ENCODE assay signal across 13 cellular contexts in the genomic region with DNA sequence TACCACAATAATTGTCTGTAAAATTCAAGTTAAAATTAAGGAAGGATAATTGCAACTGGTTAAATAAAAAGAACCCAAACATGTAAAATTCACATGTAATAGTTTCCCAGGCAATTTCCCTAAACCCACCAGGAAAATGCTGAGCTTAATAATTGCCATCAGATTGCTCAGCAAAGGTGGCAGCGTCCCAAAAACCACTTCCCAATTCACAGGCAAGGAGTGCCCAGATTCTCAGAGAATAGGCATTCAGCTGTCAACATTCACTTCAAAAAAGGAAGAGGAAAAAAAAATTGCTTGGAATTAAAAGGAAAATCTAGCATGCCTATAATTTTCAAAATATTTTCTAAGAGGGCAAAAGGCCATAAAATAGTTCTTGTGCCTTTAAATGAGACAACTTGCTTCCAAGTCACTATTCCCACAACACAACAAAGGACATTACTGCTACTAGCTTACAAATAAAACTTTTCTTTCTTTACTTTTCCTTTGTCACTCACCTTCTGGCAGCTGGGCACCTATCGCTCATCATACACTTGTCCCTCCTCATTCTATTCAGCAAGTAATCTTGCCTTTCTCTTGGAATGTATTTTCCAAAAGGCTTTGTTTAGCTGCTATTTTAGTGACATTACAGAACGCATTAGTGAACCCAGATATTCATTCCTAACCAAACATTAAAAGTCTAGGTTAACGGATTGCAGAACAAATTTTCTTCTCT. TPM values are rescaled to one million over a fixed set of nuclear protein-coding genes. Genes with fewer than 3 reads are reported as not detected.
A peak's percentile ranks its signal among the peaks of the same experiment; 100 is the strongest.
DNase-seq lines count a peak whose midpoint lies in the region; ATAC-seq and TF ChIP-seq lines count a peak whose summit lies in the region.
"Had no signal": no experiment of that assay in that cellular context is flagged by ENCODE, and none has a peak within 500 bp of the region (broad histone marks: within the 10 kb centered on the region; RNA-seq: fewer than 3 reads in every experiment).

No MANE protein-coding gene starts in this region.

- H3K27me3 ChIP-seq in lower lobe of right lung (ENCODE audit: low read depth) = no peaks in the 10 kb centered on the region
- H3K27me3 ChIP-seq: dorsolateral prefrontal cortex had no signal

- TF ChIP-seq CTCF in chondrocyte (IDR thresholded peaks at IDR 0.05) = no peak
- TF ChIP-seq CTCF in lower lobe of right lung (IDR thresholded peaks at IDR 0.05) = no peak
- TF ChIP-seq CTCF in activated CD8-positive, alpha-beta T cell treated with anti-CD3 and anti-CD28 coated beads for 36 hours (IDR thresholded peaks at IDR 0.05) = no peak

- peaks cover 36% of the 10 kb centered on the region for H3K36me3 ChIP-seq in lower lobe of right lung

- POLR2A ChIA-PET in activated CD4-positive, alpha-beta T cell treated with anti-CD3 and anti-CD28 coated beads for 36 hours (lab: Charles Lee) = no interaction called here
- POLR2A ChIA-PET in activated CD8-positive, alpha-beta T cell treated with anti-CD3 and anti-CD28 coated beads for 36 hours (lab: Charles Lee) = no interaction called here

- no peak overlapping the region for H3K4me3 ChIP-seq in lower lobe of right lung
- H3K4me3 ChIP-seq: dorsolateral prefrontal cortex had no signal

- H3K27ac ChIP-seq in lower lobe of right lung = no peak overlapping the region
- H3K27ac ChIP-seq: dorsolateral prefrontal cortex had no signal

- H3K4me3 Mint-ChIP-seq in stimulated activated naive CD8-positive, alpha-beta T cell treated with anti-CD3 and anti-CD28 coated beads, Interleukin-15, Interleukin-2, amounts not matched to agents 100 ng/mL and 50 ng/mL, for 24 hours = no peak overlapping the region
- no peak overlapping the region for H3K4me3 Mint-ChIP-seq in chondrocyte (ENCODE audit: unreplicated experiment)
- no peak overlapping the region for H3K4me3 Mint-ChIP-seq in activated CD4-positive, alpha-beta T cell treated with anti-CD3 and anti-CD28 coated beads for 36 hours
- H3K4me3 Mint-ChIP-seq in activated CD8-positive, alpha-beta T cell treated with anti-CD3 and anti-CD28 coated beads for 36 hours = no peak overlapping the region
- H3K4me3 Mint-ChIP-seq: nephron had no signal

- H3K9me3 ChIP-seq in lower lobe of right lung = no peaks in the 10 kb centered on the region

- intact Hi-C loops in lower lobe of right lung (cut with DNase I) = no loop called here
- intact Hi-C loops in activated CD4-positive, alpha-beta T cell treated with anti-CD3 and anti-CD28 coated beads for 36 hours (cut with DNase I, micrococcal nuclease) = no loop called here
- intact Hi-C loops in activated CD8-positive, alpha-beta T cell treated with anti-CD3 and anti-CD28 coated beads for 36 hours (cut with micrococcal nuclease) = no loop called here

- no peak for DNase-seq in stimulated activated naive CD8-positive, alpha-beta T cell treated with anti-CD3 and anti-CD28 coated beads, Interleukin-15, Interleukin-2, amounts not matched to agents 100 U/mL and 50 U/mL, for 24 hours
- no peak for DNase-seq in chondrocyte (ENCODE audit: low spot score)
- peak; percentile 45 for DNase-seq in lower lobe of right lung
- no peak for DNase-seq in NCI-H146 (lab: John Stamatoyannopoulos, UW)
- DNase-seq in activated CD4-positive, alpha-beta T cell treated with anti-CD3 and anti-CD28 coated beads for 36 hours = no peak
- no peak for DNase-seq in activated CD8-positive, alpha-beta T cell treated with anti-CD3 and anti-CD28 coated beads for 36 hours
- DNase-seq: activated CD4-positive, CD25-positive, alpha-beta regulatory T cell; NCI-H1930; RPMI8226 had no signal

- H3K36me3 Mint-ChIP-seq in stimulated activated naive CD8-positive, alpha-beta T cell treated with anti-CD3 and anti-CD28 coated beads, Interleukin-15, Interleukin-2, amounts not matched to agents 100 ng/mL and 50 ng/mL, for 24 hours (ENCODE audit: low read depth) = peaks cover 91% of the 10 kb centered on the region
- peaks cover 18% of the 10 kb centered on the region for H3K36me3 Mint-ChIP-seq in chondrocyte (ENCODE audit: low read depth)
- H3K36me3 Mint-ChIP-seq in activated CD4-positive, alpha-beta T cell treated with anti-CD3 and anti-CD28 coated beads for 36 hours (ENCODE audit: low read depth) = peaks cover 54% of the 10 kb centered on the region
- peaks cover 69% of the 10 kb centered on the region for H3K36me3 Mint-ChIP-seq in activated CD8-positive, alpha-beta T cell treated with anti-CD3 and anti-CD28 coated beads for 36 hours (ENCODE audit: low read depth)

- CTCF ChIA-PET in activated CD4-positive, alpha-beta T cell treated with anti-CD3 and anti-CD28 coated beads for 36 hours (lab: Charles Lee) = interaction anchor here (0.6 to 1.1 kb wide), 3 partner anchors 11 to 185 kb away, joined by 3 read pairs; no protein-coding TSS in a partner anchor
- CTCF ChIA-PET in activated CD8-positive, alpha-beta T cell treated with anti-CD3 and anti-CD28 coated beads for 36 hours (lab: Charles Lee) = interaction anchor here (1.0 to 1.2 kb wide), 2 partner anchors 10 to 12 kb away, joined by 3 to 4 read pairs; no protein-coding TSS in a partner anchor

- H3K27me3 Mint-ChIP-seq in stimulated activated naive CD8-positive, alpha-beta T cell treated with anti-CD3 and anti-CD28 coated beads, Interleukin-15, Interleukin-2, amounts not matched to agents 100 ng/mL and 50 ng/mL, for 24 hours = no peaks in the 10 kb centered on the region
- H3K27me3 Mint-ChIP-seq in chondrocyte (ENCODE audit: low read depth) = no peaks in the 10 kb centered on the region
- H3K27me3 Mint-ChIP-seq in activated CD4-positive, alpha-beta T cell treated with anti-CD3 and anti-CD28 coated beads for 36 hours = no peaks in the 10 kb centered on the region
- H3K27me3 Mint-ChIP-seq in activated CD8-positive, alpha-beta T cell treated with anti-CD3 and anti-CD28 coated beads for 36 hours = no peaks in the 10 kb centered on the region

- H3K9me3 Mint-ChIP-seq in stimulated activated naive CD8-positive, alpha-beta T cell treated with anti-CD3 and anti-CD28 coated beads, Interleukin-15, Interleukin-2, amounts not matched to agents 100 ng/mL and 50 ng/mL, for 24 hours = no peaks in the 10 kb centered on the region
- no peaks in the 10 kb centered on the region for H3K9me3 Mint-ChIP-seq in chondrocyte (ENCODE audit: low read depth)
- H3K9me3 Mint-ChIP-seq in activated CD4-positive, alpha-beta T cell treated with anti-CD3 and anti-CD28 coated beads for 36 hours (ENCODE audit: low read depth) = no peaks in the 10 kb centered on the region
- H3K9me3 Mint-ChIP-seq in activated CD8-positive, alpha-beta T cell treated with anti-CD3 and anti-CD28 coated beads for 36 hours = no peaks in the 10 kb centered on the region
- H3K9me3 Mint-ChIP-seq: nephron had no signal

- peak overlapping the region; percentile 50 for H3K27ac Mint-ChIP-seq in stimulated activated naive CD8-positive, alpha-beta T cell treated with anti-CD3 and anti-CD28 coated beads, Interleukin-15, Interleukin-2, amounts not matched to agents 100 ng/mL and 50 ng/mL, for 24 hours
- peak overlapping the region; percentile 60 for H3K27ac Mint-ChIP-seq in chondrocyte (ENCODE audit: unreplicated experiment)
- no peak overlapping the region for H3K27ac Mint-ChIP-seq in activated CD4-positive, alpha-beta T cell treated with anti-CD3 and anti-CD28 coated beads for 36 hours
- no peak overlapping the region for H3K27ac Mint-ChIP-seq in activated CD8-positive, alpha-beta T cell treated with anti-CD3 and anti-CD28 coated beads for 36 hours
- H3K27ac Mint-ChIP-seq: nephron had no signal

- H3K4me1 ChIP-seq in lower lobe of right lung = peaks cover 14% of the 10 kb centered on the region

- no peak for ATAC-seq in stimulated activated naive CD8-positive, alpha-beta T cell treated with anti-CD3 and anti-CD28 coated beads, Interleukin-15, Interleukin-2, amounts not matched to agents 100 U/mL and 50 U/mL, for 24 hours
- ATAC-seq in lower lobe of right lung = peak in 1 of 2 donors; percentile 65
- ATAC-seq in activated CD4-positive, alpha-beta T cell treated with anti-CD3 and anti-CD28 coated beads for 36 hours = no peak
- ATAC-seq in HG03097 (IDR thresholded peaks at IDR 0.05; ENCODE audit: low FRiP score, unreplicated experiment) = no peak
- ATAC-seq in activated CD8-positive, alpha-beta T cell treated with anti-CD3 and anti-CD28 coated beads for 36 hours = no peak

- peaks cover 3% of the 10 kb centered on the region for H3K4me1 Mint-ChIP-seq in stimulated activated naive CD8-positive, alpha-beta T cell treated with anti-CD3 and anti-CD28 coated beads, Interleukin-15, Interleukin-2, amounts not matched to agents 100 ng/mL and 50 ng/mL, for 24 hours (ENCODE audit: low read depth)
- peaks cover 19% of the 10 kb centered on the region for H3K4me1 Mint-ChIP-seq in chondrocyte (ENCODE audit: low read depth)
- peaks cover 4% of the 10 kb centered on the region for H3K4me1 Mint-ChIP-seq in activated CD4-positive, alpha-beta T cell treated with anti-CD3 and anti-CD28 coated beads for 36 hours
- peaks cover 8% of the 10 kb centered on the region for H3K4me1 Mint-ChIP-seq in activated CD8-positive, alpha-beta T cell treated with anti-CD3 and anti-CD28 coated beads for 36 hours (ENCODE audit: low read depth)
- H3K4me1 Mint-ChIP-seq: nephron had no signal

RNA-seq across cellular contexts. Expression of a gene that starts 15.2 kb away (rescaled TPM):
- 9.9 to 14.7 TPM (median 11.2 TPM) in 3 replicates for total RNA-seq in chondrocyte
- total RNA-seq in lower lobe of right lung = 15.4 TPM
- total RNA-seq in activated CD4-positive, alpha-beta T cell treated with anti-CD3 and anti-CD28 coated beads for 36 hours = 10 to 100 TPM; 19.2 to 25.0 TPM
- 10 to 100 TPM; 14.8 to 21.7 TPM for total RNA-seq in activated CD8-positive, alpha-beta T cell treated with anti-CD3 and anti-CD28 coated beads for 36 hours

RNA-seq across cellular contexts. Expression of a gene that starts 55.6 kb away (rescaled TPM):
- total RNA-seq in chondrocyte (8.6 to 12.0 TPM (median 9.6 TPM) in 3 replicates), lower lobe of right lung (85.0 TPM)
- 10 to 100 TPM in 1 of 2 experiments, 1 to 10 TPM in 1; 9.0 to 13.2 TPM for total RNA-seq in activated CD4-positive, alpha-beta T cell treated with anti-CD3 and anti-CD28 coated beads for 36 hours
- 10 to 100 TPM; 11.5 to 11.9 TPM for total RNA-seq in activated CD8-positive, alpha-beta T cell treated with anti-CD3 and anti-CD28 coated beads for 36 hours

Comparison
In these comparisons a context has a peak if more than half of its experiments do, and no peak if none do; other contexts are left out.
1. H3K27ac Mint-ChIP-seq: peak in stimulated activated naive CD8-positive, alpha-beta T cell treated with anti-CD3 and anti-CD28 coated beads, Interleukin-15, Interleukin-2, amounts not matched to agents 100 ng/mL and 50 ng/mL, for 24 hours (single experiment) and chondrocyte (single experiment); none in activated CD4-positive, alpha-beta T cell treated with anti-CD3 and anti-CD28 coated beads for 36 hours (single experiment) and activated CD8-positive, alpha-beta T cell treated with anti-CD3 and anti-CD28 coated beads for 36 hours (single experiment).